ENCODE assay signal across 22 cellular contexts in the genomic region with DNA sequence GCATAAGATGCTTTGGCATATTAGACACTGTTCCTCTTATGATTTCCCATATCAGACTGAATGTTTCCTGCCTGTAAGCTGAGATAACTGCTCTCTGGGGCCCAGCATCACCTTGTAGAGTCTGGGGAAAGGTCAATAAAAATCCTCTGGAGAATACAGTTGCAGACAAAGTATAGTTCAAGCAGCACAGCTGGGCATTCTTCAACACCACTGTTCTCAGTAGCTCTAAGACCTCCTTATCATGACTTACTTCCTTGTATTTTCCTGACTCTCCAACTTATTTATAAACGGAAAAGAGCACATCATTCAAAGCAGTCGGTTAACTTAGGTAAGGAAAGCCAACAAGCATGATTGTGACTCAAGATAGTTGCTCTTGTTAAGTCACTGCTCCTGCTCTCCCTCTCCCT.
"Had no signal": no experiment of that assay in that cellular context is flagged by ENCODE, and none has a peak within 500 bp of the region (broad histone marks: within the 10 kb centered on the region; RNA-seq: fewer than 3 reads in every experiment).

No MANE protein-coding gene starts in this region.

- H3K9me3 ChIP-seq: tibial artery had no signal

- H3K36me3 ChIP-seq: tibial artery had no signal

- DNase-seq: activated CD4-positive, alpha-beta T cell treated with anti-CD3 and anti-CD28 coated beads, Interleukin-2, amount 10 ng/mL, durations not matched to agents 7 days and 5 days; activated CD8-positive, alpha-beta T cell treated with anti-CD3 and anti-CD28 coated beads, Interleukin-2, amount 10 ng/mL, durations not matched to agents 7 days and 5 days; activated naive CD4-positive, alpha-beta T cell treated with Interleukin-2 at 50 U/mL for 16 hours; activated naive CD8-positive, alpha-beta T cell treated with anti-CD3 and anti-CD28 coated beads, Interleukin-2, amount 10 ng/mL, durations not matched to agents 7 days and 5 days; activated T-cell treated with anti-CD3 and anti-CD28 coated beads, Interleukin-2, amount 50 U/mL, for 24 hours; amygdala; central memory CD4-positive, alpha-beta T cell; hypothalamus; islet precursor cell; left colon; mammary epithelial cell; midbrain; nephron progenitor cell; occipital lobe; posterior cingulate gyrus; stimulated activated naive CD8-positive, alpha-beta T cell treated with anti-CD3 and anti-CD28 coated beads, Interleukin-15, Interleukin-2, amounts not matched to agents 100 U/mL and 50 U/mL, for 24 hours; substantia nigra; tibial artery had no signal

- ATAC-seq: activated CD4-positive, CD25-positive, alpha-beta regulatory T cell treated with anti-CD3 and anti-CD28 coated beads, Interleukin-2, amount 50 U/mL, for 24 hours; activated CD8-positive, alpha-beta T cell treated with anti-CD3 and anti-CD28 coated beads, Interleukin-2, amount 10 ng/mL, durations not matched to agents 7 days and 5 days; esophagus mucosa; left colon; stimulated activated naive CD8-positive, alpha-beta T cell treated with anti-CD3 and anti-CD28 coated beads, Interleukin-15, Interleukin-2, amounts not matched to agents 100 U/mL and 50 U/mL, for 24 hours had no signal

- FAIRE-seq: colon had no signal

- H3K27ac ChIP-seq: skin epidermis, tibial artery had no signal

- H3K27me3 ChIP-seq: tibial artery had no signal

- H3K4me3 ChIP-seq: skin epidermis, tibial artery had no signal
